1 cellular context compared by ENCODE assay signal in genomic region chr5:14286007-14286406, GRCh38.
TF ChIP-seq lines count a peak whose summit lies in the region.

No MANE protein-coding gene starts in this region.

TF ChIP-seq in GM23338, 12 proteins besides CTCF, POLR2A, EP300 and RAD21 (continued from another document):
- TF ChIP-seq ZNF114 (CRISPR knock-in tag; IDR thresholded peaks at IDR 0.05) (no peak), JUNB (IDR thresholded peaks at IDR 0.05; ENCODE audit: unreplicated experiment) (no peak), EZH2 (IDR thresholded peaks at IDR 0.05; ENCODE audit: low read depth, unreplicated experiment) (no peak), ZNF331 (CRISPR knock-in tag; IDR thresholded peaks at IDR 0.05; ENCODE audit: low read depth) (no peak), ETS1 (IDR thresholded peaks at IDR 0.05) (no peak), STAT1 (IDR thresholded peaks at IDR 0.05; ENCODE audit: unreplicated experiment) (no peak), REST (IDR thresholded peaks at IDR 0.05; ENCODE audit: unreplicated experiment) (no peak), EZH2phosphoT487 (IDR thresholded peaks at IDR 0.05; ENCODE audit: unreplicated experiment) (no peak)
